Comparison of ENCODE assay signal across 8 cellular contexts in genomic region chr16:590875-591200, GRCh38. TPM values are rescaled to one million over a fixed set of nuclear protein-coding genes. Genes with fewer than 3 reads are reported as not detected.
DNase-seq lines count a peak whose midpoint lies in the region; ATAC-seq, FAIRE-seq and TF ChIP-seq lines count a peak whose summit lies in the region.

No MANE protein-coding gene starts in this region.

- in situ Hi-C loops in K562 (cut with MboI): no loop called here

- H3K36me3 ChIP-seq in heart left ventricle (peaks cover 0 to 8% (median 0%) of the 10 kb centered on the region in 9 donors), K562 (ENCODE audit: control insufficient read depth, insufficient read depth, low read length) (peaks cover 26% of the 10 kb centered on the region; the same call in 2 of the 3 replicates), mesendoderm (ENCODE audit: control insufficient read depth, insufficient read depth, low read length) (no peaks in the 10 kb centered on the region), upper lobe of right lung (no peaks in the 10 kb centered on the region)

- H3K4me1 ChIP-seq in heart left ventricle (peaks cover 5 to 59% (median 31%) of the 10 kb centered on the region in 12 donors), K562 (replicated peaks in 1 of 2; ENCODE audit: control insufficient read depth in 2 of 2, insufficient read depth in 2 of 2, low read length in 2 of 2) (peaks cover 18 to 71% of the 10 kb centered on the region in 2 experiments; a peak in 4 of 5 replicates), mesendoderm (ENCODE audit: control insufficient read depth, low read depth, low read length) (peaks cover 3% of the 10 kb centered on the region), upper lobe of right lung (peaks cover 56% of the 10 kb centered on the region)

- FAIRE-seq in K562 (lab: Jason Lieb, UNC): peak; percentile 44

- H3K9me3 ChIP-seq in heart left ventricle: no peaks in the 10 kb centered on the region
- H3K9me3 ChIP-seq in K562 (replicated peaks; ENCODE audit: control insufficient read depth, insufficient read depth, low read depth, low read length): no peaks in the 10 kb centered on the region
- H3K9me3 ChIP-seq in upper lobe of right lung: no peaks in the 10 kb centered on the region

- TF ChIP-seq POLR2A in heart left ventricle (IDR thresholded peaks at IDR 0.05) (no peak), K562 (conservative IDR thresholded peaks at IDR 0.05) (no peak)

- CTCF ChIA-PET in K562 (lab: Yijun Ruan, JAX; ENCODE audit: low intra/inter-chr PET ratio): no interaction called here

- H2AK5ac ChIP-seq in mesendoderm (ENCODE audit: low read length): no peak overlapping the region

- H3K4me3 ChIP-seq in heart left ventricle (peak overlapping the region; percentile 68 to 94 (median 90)), K562 (peak overlapping the region; percentile 90), mesendoderm (ENCODE audit: low read length) (no peak overlapping the region), upper lobe of right lung (peak overlapping the region; percentile 86)

- no peak overlapping the region for H2BK120ac ChIP-seq in mesendoderm (ENCODE audit: low read depth, low read length)

- POLR2A ChIA-PET in K562 (lab: Yijun Ruan, JAX): interaction anchor here (1.0 to 1.2 kb wide), 2 partner anchors 9 to 37 kb away, joined by 3 to 4 read pairs; no protein-coding TSS in a partner anchor

- H2AFZ ChIP-seq in K562 (ENCODE audit: low read depth, low read length): no peak overlapping the region

- H4K8ac ChIP-seq in mesendoderm (ENCODE audit: low read depth, low read length): no peak overlapping the region

- H3K79me2 ChIP-seq in K562 (ENCODE audit: control insufficient read depth, insufficient read depth, low read length) (peaks cover 75% of the 10 kb centered on the region), mesendoderm (ENCODE audit: control insufficient read depth, insufficient read depth, low read length) (peaks cover 12% of the 10 kb centered on the region)

- H3K27ac ChIP-seq in heart left ventricle (peak overlapping the region in 2 of 12 donors; percentile 78 to 87), K562 (ENCODE audit: extremely low read depth, low read depth, low read length) (peak overlapping the region; percentile 80; the same call in 1 of the 3 replicates), mesendoderm (ENCODE audit: low read depth, low read length) (no peak overlapping the region), upper lobe of right lung (peak overlapping the region; percentile 85)

- 52 to 69% (median 58%) methylated on average over 6 of the region's 6 CpGs for WGBS in heart left ventricle, 4 donors
- 31% methylated on average over 6 of the region's 6 CpGs for WGBS in K562 (ENCODE audit: insufficient coverage, low coverage, missing lambda C conversion rate)
- no CpG with 5 or more reads among the region's 6 CpGs for WGBS in mesendoderm (ENCODE audit: extremely low coverage, insufficient coverage, low lambda C conversion rate)

- ATAC-seq in heart left ventricle: no peak
- ATAC-seq in K562: no peak
- ATAC-seq in upper lobe of right lung: no peak

- H3K23ac ChIP-seq in mesendoderm (ENCODE audit: low read length): peak overlapping the region; percentile 66

- intact Hi-C loops in heart left ventricle (cut with DNase I): loop anchor here in 4 of 10 donors (1.0 to 5.0 kb wide), 4 partner anchors 36 to 62 kb away; partner anchors contain the start of gene METTL26 (in 2 of the 4)
- intact Hi-C loops in cardiac septum (cut with DNase I): no loop called here
- intact Hi-C loops in K562 (cut with micrococcal nuclease): loop anchor here (1.0 kb wide), 1 partner anchor 50 kb away; the partner anchor contains the start of gene MCRIP2
- intact Hi-C loops in upper lobe of right lung (cut with DNase I): no loop called here

- no peak overlapping the region for H4K5ac ChIP-seq in mesendoderm (ENCODE audit: low read length)

- H3K27me3 ChIP-seq in heart left ventricle (no peaks in the 10 kb centered on the region), K562 (ENCODE audit: control insufficient read depth in 2 of 2, insufficient read depth in 2 of 2, low read length in 2 of 2) (no peaks in the 10 kb centered on the region), mesendoderm (ENCODE audit: insufficient read depth, low read length, poor library complexity) (no peaks in the 10 kb centered on the region), upper lobe of right lung (no peaks in the 10 kb centered on the region)

- no peak overlapping the region for H3K4ac ChIP-seq in mesendoderm (ENCODE audit: low read depth, low read length)

- H3K4me2 ChIP-seq in K562 (ENCODE audit: insufficient read depth, low read length): peak overlapping the region; percentile 94
- peak overlapping the region; percentile 87 for H3K4me2 ChIP-seq in mesendoderm (ENCODE audit: low read length)

- no peak overlapping the region for H3K18ac ChIP-seq in mesendoderm (ENCODE audit: low read length)

- H2BK5ac ChIP-seq in mesendoderm (ENCODE audit: low read length): no peak overlapping the region

- peaks cover 16% of the 10 kb centered on the region for H4K20me1 ChIP-seq in K562 (replicated peaks; ENCODE audit: control insufficient read depth, insufficient read depth, low read length)

- DNase-seq in heart left ventricle (no peak), cardiac septum (ENCODE audit: low spot score) (no peak), K562 (ENCODE audit: extremely low read depth in 1 of 4, low spot score in 3 of 4) (no peak), mesendoderm (no peak), upper lobe of right lung (no peak), amygdala (lab: John Stamatoyannopoulos, UW) (no peak), kidney tubule cell (ENCODE audit: low spot score) (no peak), EL (no peak)

- TF ChIP-seq CTCF in heart left ventricle (IDR thresholded peaks at IDR 0.05): no peak
- no peak for TF ChIP-seq CTCF in K562 (IDR thresholded peaks at IDR 0.05 in 2 of 3, conservative IDR thresholded peaks at IDR 0.05 in 1 of 3; ENCODE audit: insufficient read depth in 2 of 3, low read depth in 1 of 3, low read length in 3 of 3)
- no peak for TF ChIP-seq CTCF in upper lobe of right lung (IDR thresholded peaks at IDR 0.05)

- peaks cover 18% of the 10 kb centered on the region for H3K79me1 ChIP-seq in mesendoderm (ENCODE audit: low read length)

- no peak for TF ChIP-seq EP300 in K562 (IDR thresholded peaks at IDR 0.05; ENCODE audit: low read length)

- peaks cover 8% of the 10 kb centered on the region for H3K9me1 ChIP-seq in K562 (ENCODE audit: control insufficient read depth, insufficient read depth, low read length)

- H3K9ac ChIP-seq in K562 (ENCODE audit: insufficient read depth in 1 of 2, low read depth in 2 of 2, low read length in 2 of 2) (peak overlapping the region; percentile 84 to 95), mesendoderm (ENCODE audit: low read length) (peak overlapping the region; percentile 90)

- TF ChIP-seq RAD21 in K562 (CRISPR knock-in tag; conservative IDR thresholded peaks at IDR 0.05 in 1 of 2, IDR thresholded peaks at IDR 0.05 in 1 of 2): no peak

- peak overlapping the region; percentile 95 for H3K56ac ChIP-seq in mesendoderm (ENCODE audit: low read length)

- no peak overlapping the region for H2BK15ac ChIP-seq in mesendoderm (replicated peaks; ENCODE audit: low read depth)

- BruUV-seq in K562 (replicated peaks; lab: Mats Ljungman, UMichigan): no TSS peak

RNA-seq across cellular contexts. Expression of gene RAB40C, which starts 1.0 kb away (rescaled TPM):
- total RNA-seq in heart left ventricle: 10 to 100 TPM; 10.2 to 17.8 (median 12.6) TPM
- polyA plus RNA-seq in heart left ventricle: 10 to 100 TPM; 15.2 to 22.0 TPM
- total RNA-seq in cardiac septum: 19.4 TPM
- total RNA-seq in K562 (2011; cell fraction: chromatin; rRNA removed; ENCODE audit: low replicate concordance): 10.6 and 36.6 TPM in 2 replicates
- total RNA-seq in K562 (2011; cell fraction: nucleolus; rRNA removed): 24.2 and 24.8 TPM in 2 replicates
- 15.5 and 15.6 TPM in 2 replicates for total RNA-seq in K562 (2011; cell fraction: nucleoplasm; rRNA removed)
- 22.3 and 26.0 TPM in 2 replicates for total RNA-seq in K562 (2014; rRNA removed)
- 1.9 and 2.5 TPM in 2 replicates for total RNA-seq in K562 (2014; rRNA removed; fragmentation: Illumina TruSeq; extraction: Trizol)
- total RNA-seq in K562 (2015; rRNA removed; fragmentation: Illumina TruSeq; extraction: Trizol): 10.1 and 11.4 TPM in 2 replicates
- total RNA-seq in K562 (2021): 23.4 and 25.3 TPM in 2 replicates
- polyA plus RNA-seq in K562 (2011; rRNA removed): 8.7 and 10.9 TPM in 2 replicates
- polyA plus RNA-seq in K562 (2011; cell fraction: cytosol; rRNA removed): 15.6 and 35.2 TPM in 2 replicates
- polyA plus RNA-seq in K562 (2011; cell fraction: nucleus; rRNA removed): 22.1 and 35.1 TPM in 2 replicates
- polyA plus RNA-seq in K562 (2012): 15.7 and 28.1 TPM in 2 replicates
- polyA plus RNA-seq in K562 (2014; fragmentation: Illumina TruSeq; extraction: Trizol): 5.6 and 13.3 TPM in 2 replicates
- polyA plus RNA-seq in K562 (2014; fragmentation: Nextera tagmentation; extraction: Ambion mirVana): under 1 TPM; 0.17 to 0.50 TPM
- polyA plus RNA-seq in K562 (2014; rRNA removed): 20.9 and 22.3 TPM in 2 replicates
- polyA minus RNA-seq in K562 (2011; rRNA and poly(A)+ RNA removed): 2.9 and 5.0 TPM in 2 replicates
- polyA minus RNA-seq in K562 (2011; cell fraction: cytosol; rRNA and poly(A)+ RNA removed): 10.3 and 15.5 TPM in 2 replicates
- polyA minus RNA-seq in K562 (2011; cell fraction: nucleus; rRNA and poly(A)+ RNA removed): 4.8 and 5.1 TPM in 2 replicates
- polyA plus RNA-seq in mesendoderm (2013, experiment 1 of 2): 10.0 TPM
- polyA plus RNA-seq in mesendoderm (2013, experiment 2 of 2): 9.8 TPM
- 47.6 TPM for total RNA-seq in upper lobe of right lung

RNA-seq across cellular contexts. Expression of gene PIGQ, which starts 21.1 kb away (rescaled TPM):
- 10 to 100 TPM; 16.4 to 39.5 (median 22.0) TPM for total RNA-seq in heart left ventricle
- 10 to 100 TPM; 21.8 to 35.8 TPM for polyA plus RNA-seq in heart left ventricle
- 25.5 TPM for total RNA-seq in cardiac septum
- 51.8 and 208 TPM in 2 replicates for total RNA-seq in K562 (2011; cell fraction: chromatin; rRNA removed; ENCODE audit: low replicate concordance)
- total RNA-seq in K562 (2011; cell fraction: nucleolus; rRNA removed): 193 and 220 TPM in 2 replicates
- total RNA-seq in K562 (2011; cell fraction: nucleoplasm; rRNA removed): 84.0 and 92.9 TPM in 2 replicates
- total RNA-seq in K562 (2014; rRNA removed): 30.7 and 36.1 TPM in 2 replicates
- total RNA-seq in K562 (2014; rRNA removed; fragmentation: Illumina TruSeq; extraction: Trizol): 2.3 and 3.4 TPM in 2 replicates
- total RNA-seq in K562 (2015; rRNA removed; fragmentation: Illumina TruSeq; extraction: Trizol): 14.1 and 14.3 TPM in 2 replicates
- 43.7 and 49.6 TPM in 2 replicates for total RNA-seq in K562 (2021)
- 11.2 and 19.4 TPM in 2 replicates for polyA plus RNA-seq in K562 (2011; rRNA removed)
- polyA plus RNA-seq in K562 (2011; cell fraction: cytosol; rRNA removed): 15.7 and 51.3 TPM in 2 replicates
- polyA plus RNA-seq in K562 (2011; cell fraction: nucleus; rRNA removed): 84.7 and 175 TPM in 2 replicates
- polyA plus RNA-seq in K562 (2012): 22.2 and 33.3 TPM in 2 replicates
- polyA plus RNA-seq in K562 (2014; fragmentation: Illumina TruSeq; extraction: Trizol): 11.7 and 21.9 TPM in 2 replicates
- polyA plus RNA-seq in K562 (2014; fragmentation: Nextera tagmentation; extraction: Ambion mirVana): 1 to 10 TPM in 1 of 2 experiments, under 1 TPM in 1; 0.20 to 2.5 TPM
- 42.1 and 42.3 TPM in 2 replicates for polyA plus RNA-seq in K562 (2014; rRNA removed)
- 9.6 and 17.9 TPM in 2 replicates for polyA minus RNA-seq in K562 (2011; rRNA and poly(A)+ RNA removed)
- 11.2 and 15.5 TPM in 2 replicates for polyA minus RNA-seq in K562 (2011; cell fraction: cytosol; rRNA and poly(A)+ RNA removed)
- polyA minus RNA-seq in K562 (2011; cell fraction: nucleus; rRNA and poly(A)+ RNA removed): 33.2 and 44.4 TPM in 2 replicates
- 12.1 TPM for polyA plus RNA-seq in mesendoderm (2013, experiment 1 of 2)
- polyA plus RNA-seq in mesendoderm (2013, experiment 2 of 2): 12.6 TPM
- total RNA-seq in upper lobe of right lung: 59.4 TPM

RNA-seq across cellular contexts. Expression of gene NHLRC4, which starts 24.0 kb away (rescaled TPM):
- total RNA-seq in heart left ventricle (under 1 TPM in 8 of 9 donors, not detected in 1; 0.23 to 0.86 (median 0.56) TPM), cardiac septum (0.30 TPM), K562 (2014; rRNA removed) (2.6 and 3.1 TPM in 2 replicates), K562 (2014; rRNA removed; fragmentation: Illumina TruSeq; extraction: Trizol) (0.47 and 0.48 TPM in 2 replicates), K562 (2015; rRNA removed; fragmentation: Illumina TruSeq; extraction: Trizol) (1.2 and 1.3 TPM in 2 replicates), K562 (2021) (2.0 and 3.0 TPM in 2 replicates), upper lobe of right lung (0.98 TPM)
- polyA plus RNA-seq in heart left ventricle (under 1 TPM; 0.46 to 0.50 TPM), K562 (2011; rRNA removed) (1.3 and 1.7 TPM in 2 replicates), K562 (2014; fragmentation: Illumina TruSeq; extraction: Trizol) (0.24 and 1.1 TPM in 2 replicates), K562 (2014; fragmentation: Nextera tagmentation; extraction: Ambion mirVana) (not detected), K562 (2014; rRNA removed) (3.2 and 3.7 TPM in 2 replicates)
- 3.1 and 8.5 TPM in 2 replicates for total RNA-seq in K562 (2011; cell fraction: chromatin; rRNA removed; ENCODE audit: low replicate concordance)
- total RNA-seq in K562 (2011; cell fraction: nucleolus; rRNA removed): 8.4 and 8.8 TPM in 2 replicates
- 5.0 TPM in 2 replicates for total RNA-seq in K562 (2011; cell fraction: nucleoplasm; rRNA removed)
- 2.0 and 4.5 TPM in 2 replicates for polyA plus RNA-seq in K562 (2011; cell fraction: cytosol; rRNA removed)
- 6.2 and 8.3 TPM in 2 replicates for polyA plus RNA-seq in K562 (2011; cell fraction: nucleus; rRNA removed)
- polyA plus RNA-seq in K562 (2012): 1.7 and 7.2 TPM in 2 replicates
- 0.39 and 0.51 TPM in 2 replicates for polyA minus RNA-seq in K562 (2011; rRNA and poly(A)+ RNA removed)
- 1.3 TPM in 1 of 2 replicates, not detected in the other for polyA minus RNA-seq in K562 (2011; cell fraction: cytosol; rRNA and poly(A)+ RNA removed)
- polyA minus RNA-seq in K562 (2011; cell fraction: nucleus; rRNA and poly(A)+ RNA removed): 6.5 and 8.1 TPM in 2 replicates
- 0.08 TPM for polyA plus RNA-seq in mesendoderm (2013, experiment 1 of 2)
- polyA plus RNA-seq in mesendoderm (2013, experiment 2 of 2): 0.07 TPM

RNA-seq across cellular contexts. Expression of gene PRR35, which starts 30.6 kb away (rescaled TPM):
- total RNA-seq in heart left ventricle (not detected), cardiac septum (not detected), K562 (2014; rRNA removed) (0.41 and 0.45 TPM in 2 replicates), K562 (2014; rRNA removed; fragmentation: Illumina TruSeq; extraction: Trizol) (not detected in 2 replicates), K562 (2015; rRNA removed; fragmentation: Illumina TruSeq; extraction: Trizol) (0.08 TPM in 1 of 2 replicates, not detected in the other), K562 (2021) (0.18 and 0.42 TPM in 2 replicates), upper lobe of right lung (not detected)
- polyA plus RNA-seq in heart left ventricle (not detected), K562 (2011; rRNA removed) (0.09 and 0.17 TPM in 2 replicates), K562 (2014; fragmentation: Illumina TruSeq; extraction: Trizol) (0.07 TPM in 1 of 2 replicates, not detected in the other), K562 (2014; fragmentation: Nextera tagmentation; extraction: Ambion mirVana) (not detected), K562 (2014; rRNA removed) (0.15 and 0.24 TPM in 2 replicates)
- total RNA-seq in K562 (2011; cell fraction: chromatin; rRNA removed; ENCODE audit: low replicate concordance): 0.18 and 0.79 TPM in 2 replicates
- total RNA-seq in K562 (2011; cell fraction: nucleolus; rRNA removed): 0.66 and 1.3 TPM in 2 replicates
- total RNA-seq in K562 (2011; cell fraction: nucleoplasm; rRNA removed): 0.29 and 0.53 TPM in 2 replicates
- polyA plus RNA-seq in K562 (2011; cell fraction: cytosol; rRNA removed): 0.07 and 1.2 TPM in 2 replicates
- 0.20 and 2.2 TPM in 2 replicates for polyA plus RNA-seq in K562 (2011; cell fraction: nucleus; rRNA removed)
- 0.09 and 0.14 TPM in 2 replicates for polyA plus RNA-seq in K562 (2012)
- polyA minus RNA-seq in K562 (2011; rRNA and poly(A)+ RNA removed): not detected in 2 replicates
- polyA minus RNA-seq in K562 (2011; cell fraction: cytosol; rRNA and poly(A)+ RNA removed): not detected in 2 replicates
- polyA minus RNA-seq in K562 (2011; cell fraction: nucleus; rRNA and poly(A)+ RNA removed): 0.27 TPM in 1 of 2 replicates, not detected in the other
- polyA plus RNA-seq in mesendoderm (2013, experiment 1 of 2): 0.04 TPM
- 0.03 TPM for polyA plus RNA-seq in mesendoderm (2013, experiment 2 of 2)

RNA-seq across cellular contexts. Expression of gene WFIKKN1, which starts 39.9 kb away (rescaled TPM):
- total RNA-seq in heart left ventricle (1 to 10 TPM in 1 of 9 donors, under 1 TPM in 8; 0.15 to 1.1 (median 0.25) TPM), cardiac septum (0.40 TPM), K562 (2014; rRNA removed) (0.50 and 0.57 TPM in 2 replicates), K562 (2014; rRNA removed; fragmentation: Illumina TruSeq; extraction: Trizol) (not detected in 2 replicates), K562 (2015; rRNA removed; fragmentation: Illumina TruSeq; extraction: Trizol) (0.11 and 0.14 TPM in 2 replicates), K562 (2021) (0.85 and 1.1 TPM in 2 replicates), upper lobe of right lung (1.5 TPM)
- polyA plus RNA-seq in heart left ventricle (under 1 TPM; 0.30 to 0.51 TPM), K562 (2011; rRNA removed) (0.18 and 0.22 TPM in 2 replicates), K562 (2014; fragmentation: Illumina TruSeq; extraction: Trizol) (0.14 TPM in 1 of 2 replicates, not detected in the other), K562 (2014; fragmentation: Nextera tagmentation; extraction: Ambion mirVana) (not detected), K562 (2014; rRNA removed) (0.30 and 0.54 TPM in 2 replicates)
- total RNA-seq in K562 (2011; cell fraction: chromatin; rRNA removed; ENCODE audit: low replicate concordance): 0.83 and 4.1 TPM in 2 replicates
- 3.3 and 3.8 TPM in 2 replicates for total RNA-seq in K562 (2011; cell fraction: nucleolus; rRNA removed)
- 1.8 and 2.3 TPM in 2 replicates for total RNA-seq in K562 (2011; cell fraction: nucleoplasm; rRNA removed)
- polyA plus RNA-seq in K562 (2011; cell fraction: cytosol; rRNA removed): 0.29 and 2.5 TPM in 2 replicates
- polyA plus RNA-seq in K562 (2011; cell fraction: nucleus; rRNA removed): 0.56 and 2.4 TPM in 2 replicates
- 0.61 and 1.5 TPM in 2 replicates for polyA plus RNA-seq in K562 (2012)
- polyA minus RNA-seq in K562 (2011; rRNA and poly(A)+ RNA removed): 0.12 and 0.14 TPM in 2 replicates
- 0.73 and 1.1 TPM in 2 replicates for polyA minus RNA-seq in K562 (2011; cell fraction: cytosol; rRNA and poly(A)+ RNA removed)
- polyA minus RNA-seq in K562 (2011; cell fraction: nucleus; rRNA and poly(A)+ RNA removed): 0.44 and 0.81 TPM in 2 replicates
- 1.7 TPM for polyA plus RNA-seq in mesendoderm (2013, experiment 1 of 2)
- 1.7 TPM for polyA plus RNA-seq in mesendoderm (2013, experiment 2 of 2)
